Comparison of ENCODE assay signal across 5 cellular contexts in genomic region chr9:1791191-1791590, GRCh38.
"Had no signal": no experiment of that assay in that cellular context is flagged by ENCODE, and none has a peak within 500 bp of the region (broad histone marks: within the 10 kb centered on the region; RNA-seq: fewer than 3 reads in every experiment).

No MANE protein-coding gene starts in this region.

- ATAC-seq: HepG2, K562 had no signal

- H3K4me1 Mint-ChIP-seq: IgD-negative memory B cell had no signal

- H3K27ac Mint-ChIP-seq: IgD-negative memory B cell had no signal

- H3K4me3 Mint-ChIP-seq: IgD-negative memory B cell had no signal

- H3K9me3 Mint-ChIP-seq: IgD-negative memory B cell had no signal

- DNase-seq: IMR-90, KBM-7 had no signal
